Comparison of ENCODE assay signal across 8 cellular contexts in genomic region chr1:236516929-236517704, GRCh38. TPM values are rescaled to one million over a fixed set of nuclear protein-coding genes. Genes with fewer than 3 reads are reported as not detected.
A peak's percentile ranks its signal among the peaks of the same experiment; 100 is the strongest.
DNase-seq lines count a peak whose midpoint lies in the region; ATAC-seq and TF ChIP-seq lines count a peak whose summit lies in the region.

No MANE protein-coding gene starts in this region.

- peaks cover 37% of the 10 kb centered on the region for H3K4me1 Mint-ChIP-seq in CD4-positive, alpha-beta T cell (ENCODE audit: low read depth)
- H3K4me1 Mint-ChIP-seq in activated naive CD4-positive, alpha-beta T cell treated with anti-CD3 and anti-CD28 coated beads, Interleukin-2, amount 10 ng/mL, durations not matched to agents 7 days and 5 days, result peaks cover 36% of the 10 kb centered on the region

- H3K27ac ChIP-seq in CD4-positive, alpha-beta T cell (ENCODE audit: low read depth, low read length), result no peak overlapping the region
- H3K27ac ChIP-seq in right atrium auricular region (no peak overlapping the region), sigmoid colon (no peak overlapping the region)

- intact Hi-C loops in CD4-positive, alpha-beta T cell (cut with DNase I, micrococcal nuclease), result no loop called here
- intact Hi-C loops in sigmoid colon (cut with DNase I), result no loop called here

- peak in 5 of 10 experiments; percentile 18 to 34 (median 23) for DNase-seq in CD4-positive, alpha-beta T cell
- DNase-seq in HuH-7 (ENCODE audit: low spot score) (peak; percentile 46), left lobe of liver (ENCODE audit: low spot score) (no peak), right atrium auricular region (ENCODE audit: low spot score) (no peak), UCSD-AML1 (lab: John Stamatoyannopoulos, UW; ENCODE audit: unreplicated experiment) (no peak), sigmoid colon (no peak)
- peak; percentile 69 for DNase-seq in activated naive CD4-positive, alpha-beta T cell treated with anti-CD3 and anti-CD28 coated beads, Interleukin-2, amount 10 ng/mL, durations not matched to agents 7 days and 5 days

- no peak for TF ChIP-seq POLR2A in sigmoid colon (IDR thresholded peaks at IDR 0.05)

- H3K4me1 ChIP-seq in right atrium auricular region (no peaks in the 10 kb centered on the region), sigmoid colon (no peaks in the 10 kb centered on the region)

- H3K36me3 ChIP-seq in right atrium auricular region (no peaks in the 10 kb centered on the region), sigmoid colon (no peaks in the 10 kb centered on the region)

- CTCF ChIA-PET in CD4-positive, alpha-beta T cell (lab: Charles Lee), result interaction anchor here (0.6 to 2.2 kb wide), 4 partner anchors 9 to 1040 kb away, joined by 3 to 6 read pairs (median 4); no protein-coding TSS in a partner anchor
- CTCF ChIA-PET in activated naive CD4-positive, alpha-beta T cell treated with anti-CD3 and anti-CD28 coated beads, Interleukin-2, amount 10 ng/mL, durations not matched to agents 7 days and 5 days (lab: Charles Lee), result no interaction called here

- H3K4me3 ChIP-seq in right atrium auricular region (no peak overlapping the region), sigmoid colon (no peak overlapping the region)

- H3K27ac Mint-ChIP-seq in CD4-positive, alpha-beta T cell, result peak overlapping the region; percentile 81
- peak overlapping the region; percentile 80 for H3K27ac Mint-ChIP-seq in activated naive CD4-positive, alpha-beta T cell treated with anti-CD3 and anti-CD28 coated beads, Interleukin-2, amount 10 ng/mL, durations not matched to agents 7 days and 5 days

- H3K27me3 Mint-ChIP-seq in CD4-positive, alpha-beta T cell, result no peaks in the 10 kb centered on the region
- peaks cover 15% of the 10 kb centered on the region for H3K27me3 Mint-ChIP-seq in activated naive CD4-positive, alpha-beta T cell treated with anti-CD3 and anti-CD28 coated beads, Interleukin-2, amount 10 ng/mL, durations not matched to agents 7 days and 5 days

- H3K9me3 Mint-ChIP-seq in CD4-positive, alpha-beta T cell, result no peaks in the 10 kb centered on the region
- H3K9me3 Mint-ChIP-seq in activated naive CD4-positive, alpha-beta T cell treated with anti-CD3 and anti-CD28 coated beads, Interleukin-2, amount 10 ng/mL, durations not matched to agents 7 days and 5 days, result no peaks in the 10 kb centered on the region

- H3K9me3 ChIP-seq in CD4-positive, alpha-beta T cell (ENCODE audit: control insufficient read depth, low read length), result no peaks in the 10 kb centered on the region
- H3K9me3 ChIP-seq in right atrium auricular region, result no peaks in the 10 kb centered on the region
- no peaks in the 10 kb centered on the region for H3K9me3 ChIP-seq in sigmoid colon

- peak overlapping the region; percentile 80 for H3K4me3 Mint-ChIP-seq in CD4-positive, alpha-beta T cell
- H3K4me3 Mint-ChIP-seq in activated naive CD4-positive, alpha-beta T cell treated with anti-CD3 and anti-CD28 coated beads, Interleukin-2, amount 10 ng/mL, durations not matched to agents 7 days and 5 days, result peak overlapping the region; percentile 45

- H3K27me3 ChIP-seq in CD4-positive, alpha-beta T cell (ENCODE audit: control insufficient read depth, insufficient read depth, low read length), result no peaks in the 10 kb centered on the region
- no peaks in the 10 kb centered on the region for H3K27me3 ChIP-seq in right atrium auricular region
- no peaks in the 10 kb centered on the region for H3K27me3 ChIP-seq in sigmoid colon

- ATAC-seq in CD4-positive, alpha-beta T cell (ENCODE audit: poor library complexity), result peak; percentile 90
- peak; percentile 41 for ATAC-seq in left lobe of liver
- ATAC-seq in GM19035 (IDR thresholded peaks at IDR 0.05; ENCODE audit: unreplicated experiment), result no peak

- POLR2A ChIA-PET in CD4-positive, alpha-beta T cell (lab: Charles Lee), result interaction anchor here (0.5 to 2.3 kb wide), 11 partner anchors 8 to 278 kb away, joined by 3 to 10 read pairs (median 5); partner anchors contain the start of genes ERO1B and MTR

- H3K36me3 Mint-ChIP-seq in CD4-positive, alpha-beta T cell (ENCODE audit: low read depth), result no peaks in the 10 kb centered on the region
- peaks cover 4% of the 10 kb centered on the region for H3K36me3 Mint-ChIP-seq in activated naive CD4-positive, alpha-beta T cell treated with anti-CD3 and anti-CD28 coated beads, Interleukin-2, amount 10 ng/mL, durations not matched to agents 7 days and 5 days

- no peak for TF ChIP-seq CTCF in CD4-positive, alpha-beta T cell (IDR thresholded peaks at IDR 0.05)
- no peak for TF ChIP-seq CTCF in right atrium auricular region (IDR thresholded peaks at IDR 0.05)
- TF ChIP-seq CTCF in sigmoid colon (IDR thresholded peaks at IDR 0.05), result no peak

- WGBS in sigmoid colon, 2 donors, result 9 to 44% methylated on average over 8 of the region's 8 CpGs

- TF ChIP-seq EP300 in sigmoid colon (IDR thresholded peaks at IDR 0.05), result no peak

RNA-seq across cellular contexts. Expression of gene LGALS8, which starts 6.7 kb away (rescaled TPM):
- total RNA-seq in CD4-positive, alpha-beta T cell, result 100 to 1,000 TPM; 138 to 144 TPM
- 24.4 TPM for total RNA-seq in left lobe of liver
- 100 to 1,000 TPM; 103 to 113 TPM for total RNA-seq in right atrium auricular region
- total RNA-seq in sigmoid colon, result 10 to 100 TPM; 40.3 to 86.4 (median 68.1) TPM
- 10 to 100 TPM; 11.4 to 27.0 (median 25.4) TPM for polyA plus RNA-seq in sigmoid colon

Comparison
In these comparisons a context has a peak if more than half of its experiments do, and no peak if none do; other contexts are left out.
1. DNase-seq: peak in HuH-7 (single experiment) and activated naive CD4-positive, alpha-beta T cell treated with anti-CD3 and anti-CD28 coated beads, Interleukin-2, amount 10 ng/mL, durations not matched to agents 7 days and 5 days (single experiment); none in left lobe of liver (single experiment), right atrium auricular region (single experiment), UCSD-AML1 (single experiment) and sigmoid colon (single experiment).